In the genomic region with DNA sequence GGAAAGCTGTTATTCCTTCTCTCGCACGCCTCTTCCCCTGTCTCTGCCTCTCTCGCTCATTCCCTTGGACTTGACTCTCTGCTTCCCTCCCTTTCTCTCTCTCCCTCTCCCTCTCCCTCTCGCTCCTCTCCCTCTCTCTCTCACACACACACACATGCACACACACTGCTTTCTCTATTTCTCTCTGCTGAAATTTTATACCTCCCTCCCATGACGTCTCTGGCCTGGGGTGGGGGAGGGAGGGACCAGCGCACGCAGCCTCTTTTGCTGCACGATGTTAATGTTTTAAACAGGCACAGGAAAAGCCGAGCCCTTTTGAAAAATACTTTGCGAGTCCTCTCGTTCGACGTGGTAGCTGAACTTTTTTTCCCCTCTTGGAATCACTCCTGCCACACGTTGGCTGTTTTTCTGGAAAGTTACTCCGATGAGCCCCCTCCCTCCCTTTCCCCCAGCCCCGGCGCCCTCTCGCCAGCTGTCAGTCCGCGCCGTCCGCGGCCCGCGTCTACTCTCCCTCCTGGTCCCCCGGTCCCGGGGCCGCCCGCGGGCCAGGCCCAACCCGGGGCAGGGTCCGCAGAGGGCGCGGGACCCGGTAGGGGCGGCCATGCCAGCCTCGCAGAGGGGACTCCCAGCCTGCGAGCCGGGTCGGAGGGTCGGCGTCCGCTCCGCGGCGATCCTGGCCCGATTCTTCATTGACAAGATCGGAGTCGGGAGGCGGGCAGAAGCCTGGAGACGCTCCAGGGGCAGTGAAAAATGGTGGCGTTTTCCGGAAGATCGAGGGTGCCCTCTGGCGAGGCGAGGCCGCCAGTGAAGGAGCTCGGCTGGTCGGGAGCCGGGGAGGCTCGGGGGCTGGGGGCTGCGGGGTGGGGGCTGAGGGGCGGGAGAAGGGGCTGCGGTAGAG, we compare ENCODE assay signal across 8 cellular contexts. TPM values are rescaled to one million over a fixed set of nuclear protein-coding genes. Genes with fewer than 3 reads are reported as not detected.
DNase-seq lines count a peak whose midpoint lies in the region; ATAC-seq and TF ChIP-seq lines count a peak whose summit lies in the region.

Gene TGFB3, minus strand, starts transcription at position 170 of the 898 bp plus-strand sequence. CDS start 1,102 bp downstream, outside the sequence.

- no peak for TF ChIP-seq POLR2A in GM18505 (IDR thresholded peaks at IDR 0.05; ENCODE audit: borderline replicate concordance, extremely low read depth, insufficient read depth, insufficient read length)

- H3K4me3 ChIP-seq in left lung: peak within 1 kb of the TSS; percentile 52 to 65

- peak within 1 kb of the TSS; percentile 85 to 94 for H3K27ac ChIP-seq in left lung

- peak; percentile 56 for TF ChIP-seq CTCF in left lung (IDR thresholded peaks at IDR 0.05)

- no peaks in the 10 kb centered on the region for H3K9me3 ChIP-seq in left lung

- ATAC-seq in GM18505 (IDR thresholded peaks at IDR 0.05; ENCODE audit: unreplicated experiment) (peak; percentile 45), HG03432 (IDR thresholded peaks at IDR 0.05; ENCODE audit: unreplicated experiment) (peak; percentile 51), left lung (peak; percentile 77), HG03097 (IDR thresholded peaks at IDR 0.05; ENCODE audit: low FRiP score, unreplicated experiment) (no peak)

- no peaks in the 10 kb centered on the region for H3K27me3 ChIP-seq in left lung

- peaks cover 14 to 52% of the 10 kb centered on the region in 2 donors for H3K4me1 ChIP-seq in left lung

- intact Hi-C loops in left lung (cut with DNase I): loop anchor here in 1 of 2 donors (5.0 kb wide), 2 partner anchors 180 to 270 kb away; no protein-coding TSS in a partner anchor

- DNase-seq in NCI-H524 treated with DMSO at 0.1 percent for 48 hours (lab: John Stamatoyannopoulos, UW) (peak; percentile 70), dedifferentiated amniotic fluid mesenchymal stem cell (ENCODE audit: extremely low spot score) (peak; percentile 86), left lung (peak; percentile 86 to 92)
- peak; percentile 78 for DNase-seq in activated CD4-positive, alpha-beta T cell treated with anti-CD3 and anti-CD28 coated beads, Interleukin-2, amount 50 U/mL, for 1 hour
- peak; percentile 66 to 68 for DNase-seq in stimulated activated CD4-positive, alpha-beta T cell treated with anti-CD3 and anti-CD28 coated beads, Interleukin-1b, Interleukin-23, amount 100 ng/mL, for 4 hours (ENCODE audit: low read depth in 2 of 2)

- H3K36me3 ChIP-seq in left lung: no peaks in the 10 kb centered on the region

RNA-seq across cellular contexts. Expression of gene TGFB3, which starts in this region (rescaled TPM):
- 10 to 100 TPM; 34.5 to 83.1 TPM for total RNA-seq in left lung
